ENCODE assay signal across 18 cellular contexts in the genomic region with DNA sequence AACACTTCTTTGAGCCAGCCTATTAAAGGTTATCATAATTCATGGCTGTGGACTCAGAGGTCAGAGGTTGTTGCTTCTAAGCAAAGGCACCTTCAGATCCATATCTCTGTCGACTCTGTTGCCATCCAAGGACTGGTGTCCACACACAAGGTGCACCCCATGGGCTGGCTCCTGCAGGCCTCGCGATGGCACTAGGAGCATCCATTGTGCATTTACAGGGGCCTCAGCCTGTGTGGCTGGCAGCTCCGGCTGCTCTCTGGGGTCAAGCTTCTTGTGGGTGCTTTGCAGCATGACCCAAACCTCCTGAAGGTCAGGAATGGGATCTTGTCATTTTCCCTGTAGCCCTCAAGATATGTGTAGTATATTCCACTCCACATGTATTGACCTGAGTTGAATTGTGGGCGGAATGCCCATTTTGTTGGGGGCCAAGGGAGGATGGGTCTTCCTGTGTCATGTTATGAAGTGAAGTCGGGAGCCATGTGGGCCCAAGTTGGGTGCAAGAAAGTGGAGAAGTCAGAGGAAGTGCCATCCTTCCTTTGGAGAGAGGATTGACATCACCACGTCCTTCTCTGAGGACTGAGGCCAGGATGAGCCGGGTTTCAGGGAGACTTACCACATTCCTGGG. TPM values are rescaled to one million over a fixed set of nuclear protein-coding genes. Genes with fewer than 3 reads are reported as not detected.
DNase-seq lines count a peak whose midpoint lies in the region; ATAC-seq and TF ChIP-seq lines count a peak whose summit lies in the region.
"Had no signal": no experiment of that assay in that cellular context is flagged by ENCODE, and none has a peak within 500 bp of the region (broad histone marks: within the 10 kb centered on the region; RNA-seq: fewer than 3 reads in every experiment).

No MANE protein-coding gene starts in this region.

- H3K4me3 Mint-ChIP-seq in nephron progenitor cell (no peak overlapping the region), type B pancreatic cell (peak overlapping the region; percentile 40)
- H3K4me3 Mint-ChIP-seq: CD4-positive, alpha-beta T cell; HFFc6 had no signal

- no peak overlapping the region for H3K4me2 ChIP-seq in IMR-90 (ENCODE audit: low read depth, low read length)
- H3K4me2 ChIP-seq: A549 had no signal

- WGBS in IMR-90 (ENCODE audit: extremely low coverage in 2 of 2, insufficient read length in 1 of 2), 2 experiments: 79% methylated on average over 3 of the region's 8 CpGs; no CpG with 5 or more reads in 1 of the 2 experiments

- H2BK5ac ChIP-seq in IMR-90 (ENCODE audit: low read depth, low read length, poor library complexity, severe bottlenecking): no peak overlapping the region

- H2AK5ac ChIP-seq in IMR-90 (ENCODE audit: low read depth, low read length): no peak overlapping the region

- H4K91ac ChIP-seq in IMR-90 (ENCODE audit: insufficient read depth, low read depth, low read length): no peak overlapping the region

- H3K27ac Mint-ChIP-seq in nephron progenitor cell (peak overlapping the region; percentile 26), type B pancreatic cell (peak overlapping the region; percentile 73)
- H3K27ac Mint-ChIP-seq: CD4-positive, alpha-beta T cell; HFFc6 had no signal

- no peak overlapping the region for H4K5ac ChIP-seq in IMR-90 (ENCODE audit: low read depth, low read length)

- POLR2A ChIA-PET in IMR-90 (lab: Charles Lee; ENCODE audit: unreplicated experiment): no interaction called here

- peak; percentile 33 for DNase-seq in activated effector memory CD4-positive, alpha-beta T cell treated with anti-CD3 and anti-CD28 coated beads, Interleukin-2, amount 50 U/mL, for 16 hours
- no peak for DNase-seq in activated effector memory CD4-positive, alpha-beta T cell treated with Interleukin-2 at 50 U/mL for 16 hours
- DNase-seq in IMR-90 (no peak), nephron progenitor cell (no peak), type B pancreatic cell (ENCODE audit: extremely low spot score, unreplicated experiment) (no peak), NCI-H2029 (lab: John Stamatoyannopoulos, UW) (no peak)
- DNase-seq in stimulated activated CD4-positive, alpha-beta T cell treated with anti-CD3 and anti-CD28 coated beads, Interleukin-4, amount 100 ng/mL, for 24 hours: no peak
- DNase-seq: AML-193; CD4-positive, alpha-beta T cell; DMS153; GDM1; GOT3; H7; HFFc6 had no signal

- TF ChIP-seq CTCF in IMR-90 (conservative IDR thresholded peaks at IDR 0.05; ENCODE audit: low read depth, low read length): no peak
- TF ChIP-seq CTCF in nephron progenitor cell (IDR thresholded peaks at IDR 0.05): no peak
- no peak for TF ChIP-seq CTCF in type B pancreatic cell (conservative IDR thresholded peaks at IDR 0.05)

- H3K36me3 Mint-ChIP-seq in nephron progenitor cell (ENCODE audit: low read depth): no peaks in the 10 kb centered on the region
- H3K36me3 Mint-ChIP-seq in type B pancreatic cell: no peaks in the 10 kb centered on the region

- BruUV-seq in IMR-90 (replicated peaks; lab: Mats Ljungman, UMichigan): no TSS peak

- no peak overlapping the region for H3K23ac ChIP-seq in IMR-90 (ENCODE audit: low read depth, low read length)

- H3K18ac ChIP-seq in IMR-90 (ENCODE audit: low read depth, low read length): no peak overlapping the region

- no peak overlapping the region for H2BK20ac ChIP-seq in IMR-90 (ENCODE audit: low read depth, low read length)

- H2BK120ac ChIP-seq in IMR-90 (ENCODE audit: low read depth, low read length): no peak overlapping the region

- no peak overlapping the region for H3K27ac ChIP-seq in IMR-90 (ENCODE audit: insufficient read depth, low read length)
- H3K27ac ChIP-seq: 22Rv1, A549, C4-2B had no signal

- no peak overlapping the region for H3K9ac ChIP-seq in IMR-90 (ENCODE audit: low read depth, low read length)

- no peak overlapping the region for H3K56ac ChIP-seq in IMR-90 (ENCODE audit: extremely low read depth, insufficient read depth, low read length)

- CTCF ChIA-PET in IMR-90 (lab: Yijun Ruan, JAX): no interaction called here

- H3K27me3 Mint-ChIP-seq in nephron progenitor cell (ENCODE audit: low read depth, poor library complexity) (peaks cover 11% of the 10 kb centered on the region), type B pancreatic cell (no peaks in the 10 kb centered on the region)

- ATAC-seq in IMR-90 (ENCODE audit: low read depth): no peak
- ATAC-seq: A549, HCT116 had no signal

- no peak overlapping the region for H4K8ac ChIP-seq in IMR-90 (ENCODE audit: low read depth in 2 of 2, low read length in 2 of 2)

- H3K79me1 ChIP-seq in IMR-90 (ENCODE audit: low read depth in 1 of 2, low read length in 2 of 2): no peaks in the 10 kb centered on the region

- H2AFZ ChIP-seq in IMR-90 (replicated peaks; ENCODE audit: low read length, poor library complexity): peak overlapping the region; percentile 52

- H3K4me1 Mint-ChIP-seq in nephron progenitor cell (peaks cover 30% of the 10 kb centered on the region), type B pancreatic cell (ENCODE audit: unreplicated experiment) (peaks cover 32% of the 10 kb centered on the region)

- H4K20me1 ChIP-seq in IMR-90 (ENCODE audit: insufficient read depth, low read length): no peaks in the 10 kb centered on the region

- H3K9me3 Mint-ChIP-seq in nephron progenitor cell: no peaks in the 10 kb centered on the region
- no peaks in the 10 kb centered on the region for H3K9me3 Mint-ChIP-seq in type B pancreatic cell
- H3K9me3 Mint-ChIP-seq: CD4-positive, alpha-beta T cell; HFFc6 had no signal

- H2AK9ac ChIP-seq in IMR-90 (replicated peaks; ENCODE audit: low read depth, low read length, poor library complexity): no peak overlapping the region

- no peak overlapping the region for H3K4me3 ChIP-seq in IMR-90 (ENCODE audit: insufficient read depth, low read depth, low read length)
- H3K4me3 ChIP-seq: A549 had no signal

- no peak for TF ChIP-seq RAD21 in IMR-90 (IDR thresholded peaks at IDR 0.05; ENCODE audit: low read length)

- H3K9me3 ChIP-seq in IMR-90 (ENCODE audit: control insufficient read depth, insufficient read depth, low read length): no peaks in the 10 kb centered on the region
- H3K9me3 ChIP-seq: A549 had no signal

- H3K4me1 ChIP-seq in IMR-90 (ENCODE audit: control insufficient read depth, insufficient read depth, low read length): peaks cover 14% of the 10 kb centered on the region

- intact Hi-C loops in IMR-90 (cut with micrococcal nuclease): no loop called here

- no peaks in the 10 kb centered on the region for H3K36me3 ChIP-seq in IMR-90 (ENCODE audit: control insufficient read depth, insufficient read depth, low read length)

- no peak overlapping the region for H2BK15ac ChIP-seq in IMR-90 (ENCODE audit: low read depth, low read length)

- no peak overlapping the region for H3K4ac ChIP-seq in IMR-90 (ENCODE audit: low read depth, low read length)

- TF ChIP-seq POLR2A in IMR-90 (IDR thresholded peaks at IDR 0.05; ENCODE audit: low read depth, low read length): no peak

- peaks cover 20% of the 10 kb centered on the region for H3K9me1 ChIP-seq in IMR-90 (ENCODE audit: insufficient read depth, low read length)

- in situ Hi-C loops in IMR-90 (cut with MboI; ENCODE audit: low sequenced_read_pairs): no loop called here

- dilution Hi-C loops in IMR-90 (cut with HindIII; ENCODE audit: low sequenced_read_pairs, unreplicated experiment): no loop called here

- no peak overlapping the region for H3K14ac ChIP-seq in IMR-90 (replicated peaks; ENCODE audit: low read depth, low read length)

- peaks cover 3% of the 10 kb centered on the region for H3K27me3 ChIP-seq in IMR-90 (ENCODE audit: control insufficient read depth, insufficient read depth, low read length)

TF ChIP-seq in IMR-90, 13 proteins besides CTCF, POLR2A, EP300 and RAD21:
- no peak for TF ChIP-seq FOS (IDR thresholded peaks at IDR 0.05; ENCODE audit: low read depth, low read length)
- TF ChIP-seq BHLHE40 (IDR thresholded peaks at IDR 0.05; ENCODE audit: low read depth, low read length): no peak
- TF ChIP-seq MXI1 (IDR thresholded peaks at IDR 0.05; ENCODE audit: borderline replicate concordance, low read depth, low read length): no peak
- no peak for TF ChIP-seq CEBPB (IDR thresholded peaks at IDR 0.05; ENCODE audit: low read depth, low read length)
- no peak for TF ChIP-seq SMC3 (IDR thresholded peaks at IDR 0.05; ENCODE audit: low read depth, low read length)
- TF ChIP-seq MAZ (IDR thresholded peaks at IDR 0.05; ENCODE audit: borderline replicate concordance, low read depth, low read length): no peak
- TF ChIP-seq RCOR1 (IDR thresholded peaks at IDR 0.05; ENCODE audit: insufficient replicate concordance, low read length): no peak
TF ChIP-seq in IMR-90: peak in this region for 0.

RNA-seq across cellular contexts. Expression of a gene that starts 43.9 kb away (rescaled TPM):
- total RNA-seq in IMR-90 (2012; rRNA removed): under 0.01 and 0.28 TPM in 2 replicates
- 0.07 and 0.19 TPM in 2 replicates for polyA plus RNA-seq in IMR-90 (2012; rRNA removed)
- polyA plus RNA-seq in IMR-90 (2012; cell fraction: cytosol; rRNA removed): 0.02 and 0.08 TPM in 2 replicates
- polyA plus RNA-seq in IMR-90 (2012; cell fraction: nucleus; rRNA removed; ENCODE audit: low replicate concordance): 0.23 and 0.29 TPM in 2 replicates
- 8.0 and 9.6 TPM in 2 replicates for total RNA-seq in type B pancreatic cell (ENCODE audit: low replicate concordance)
- total RNA-seq: HFFc6 had no signal

RNA-seq across cellular contexts. Expression of a gene that starts 44.0 kb away (rescaled TPM):
- total RNA-seq in IMR-90 (2012; rRNA removed) (under 0.01 TPM in 1 of 2 replicates, not detected in the other), type B pancreatic cell (ENCODE audit: low replicate concordance) (10.5 and 10.8 TPM in 2 replicates)
- polyA plus RNA-seq in IMR-90 (2012; rRNA removed): 0.09 TPM in 1 of 2 replicates, not detected in the other
- 0.03 TPM in 1 of 2 replicates, not detected in the other for polyA plus RNA-seq in IMR-90 (2012; cell fraction: cytosol; rRNA removed)
- 0.12 and 0.25 TPM in 2 replicates for polyA plus RNA-seq in IMR-90 (2012; cell fraction: nucleus; rRNA removed; ENCODE audit: low replicate concordance)
- total RNA-seq: HFFc6 had no signal

Comparison
In these comparisons a context has a peak if more than half of its experiments do, and no peak if none do; other contexts are left out.
1. RNA of a gene that starts 44.0 kb away (total RNA-seq): 10.5 to 10.8 TPM in type B pancreatic cell; under 0.01 TPM in IMR-90; every median in the first group is over 10 times any median in the second.